ENCODE assay signal across 23 cellular contexts in genomic region chr6:20805027-20805426, GRCh38.
DNase-seq lines count a peak whose midpoint lies in the region; ATAC-seq and TF ChIP-seq lines count a peak whose summit lies in the region.
"Had no signal": no experiment of that assay in that cellular context is flagged by ENCODE, and none has a peak within 500 bp of the region (broad histone marks: within the 10 kb centered on the region; RNA-seq: fewer than 3 reads in every experiment).

No MANE protein-coding gene starts in this region.

- WGBS in mammary epithelial cell (ENCODE audit: low coverage, missing lambda C conversion rate): 100% methylated on average over 1 of the region's 1 CpG

- no peaks in the 10 kb centered on the region for H3K27me3 Mint-ChIP-seq in chondrocyte (ENCODE audit: low read depth)
- H3K27me3 Mint-ChIP-seq: central memory CD8-positive, alpha-beta T cell; IgD-negative memory B cell; natural killer cell treated with Interleukin-12 subunit alpha and Interleukin-12 subunit beta and Interleukin-15 and Interleukin-18, amount 100 ng/mL, for 72 hours; stimulated activated naive CD8-positive, alpha-beta T cell treated with anti-CD3 and anti-CD28 coated beads, Interleukin-15, Interleukin-2, amounts not matched to agents 100 ng/mL and 50 ng/mL, for 24 hours had no signal

- peaks cover 9% of the 10 kb centered on the region for H3K36me3 Mint-ChIP-seq in chondrocyte (ENCODE audit: low read depth)
- H3K36me3 Mint-ChIP-seq in stimulated activated effector memory CD8-positive, alpha-beta T cell treated with anti-CD3 and anti-CD28 coated beads, Interleukin-12 subunit alpha, Interleukin-12 subunit beta, amount 100 ng/mL, for 72 hours: peaks cover 6% of the 10 kb centered on the region

- no TSS peak for BruUV-seq in mammary epithelial cell (replicated peaks; lab: Mats Ljungman, UMichigan)

- no peak overlapping the region for H3K9ac ChIP-seq in mammary epithelial cell (ENCODE audit: insufficient read depth, low read length)

- peaks cover 20% of the 10 kb centered on the region for H3K4me1 Mint-ChIP-seq in chondrocyte (ENCODE audit: low read depth)
- no peaks in the 10 kb centered on the region for H3K4me1 Mint-ChIP-seq in stimulated activated effector memory CD8-positive, alpha-beta T cell treated with anti-CD3 and anti-CD28 coated beads, Interleukin-12 subunit alpha, Interleukin-12 subunit beta, amount 100 ng/mL, for 72 hours
- H3K4me1 Mint-ChIP-seq: CD14-positive monocyte had no signal

- H3K4me1 ChIP-seq in mammary epithelial cell (ENCODE audit: insufficient read depth, low read length) (peaks cover 6% of the 10 kb centered on the region), breast epithelium (peaks cover 0 to 7% of the 10 kb centered on the region in 2 donors)
- H3K4me1 ChIP-seq: upper lobe of right lung had no signal

- H3K27me3 ChIP-seq in mammary epithelial cell (ENCODE audit: insufficient read depth, low read length) (no peaks in the 10 kb centered on the region), breast epithelium (no peaks in the 10 kb centered on the region)
- H3K27me3 ChIP-seq: SJCRH30, upper lobe of right lung had no signal

- no peak overlapping the region for H3K4me2 ChIP-seq in mammary epithelial cell (ENCODE audit: insufficient read depth, low read depth, low read length)

- CTCF ChIA-PET in mammary epithelial cell (lab: Charles Lee; ENCODE audit: low non-redundant PET): no interaction called here

- H3K4me3 ChIP-seq in mammary epithelial cell (replicated peaks in 1 of 3; ENCODE audit: insufficient read depth in 1 of 3, low read depth in 2 of 3, low read length in 3 of 3) (no peak overlapping the region), breast epithelium (no peak overlapping the region)
- H3K4me3 ChIP-seq: SJCRH30, upper lobe of right lung had no signal

- intact Hi-C loops in mammary epithelial cell (cut with micrococcal nuclease): no loop called here
- intact Hi-C loops in breast epithelium (cut with DNase I; ENCODE audit: low total_unique reads): no loop called here

- in situ Hi-C loops in mammary epithelial cell (cut with MboI; ENCODE audit: low sequenced_read_pairs in 2 of 2): no loop called here

- TF ChIP-seq POLR2A in breast epithelium (IDR thresholded peaks at IDR 0.05): no peak

- H3K27ac ChIP-seq in mammary epithelial cell (ENCODE audit: insufficient read depth, low read depth, low read length) (no peak overlapping the region), breast epithelium (no peak overlapping the region)
- H3K27ac ChIP-seq: SJCRH30, upper lobe of right lung had no signal

- H3K27ac Mint-ChIP-seq in chondrocyte (ENCODE audit: unreplicated experiment): peak overlapping the region; percentile 8
- no peak overlapping the region for H3K27ac Mint-ChIP-seq in stimulated activated effector memory CD8-positive, alpha-beta T cell treated with anti-CD3 and anti-CD28 coated beads, Interleukin-12 subunit alpha, Interleukin-12 subunit beta, amount 100 ng/mL, for 72 hours
- H3K27ac Mint-ChIP-seq: CD14-positive monocyte; IgD-negative memory B cell; natural killer cell treated with Interleukin-12 subunit alpha and Interleukin-12 subunit beta and Interleukin-15 and Interleukin-18, amount 100 ng/mL, for 72 hours; stimulated activated naive CD8-positive, alpha-beta T cell treated with anti-CD3 and anti-CD28 coated beads, Interleukin-15, Interleukin-2, amounts not matched to agents 100 ng/mL and 50 ng/mL, for 24 hours; T-helper 2 cell treated with Interferon-gamma antibody and Interleukin-4, amounts not matched to agents 5 μg/mL and 100 μg/mL, for 36 hours had no signal

- H3K9me3 Mint-ChIP-seq in chondrocyte (ENCODE audit: low read depth): peaks cover 12% of the 10 kb centered on the region
- peaks cover 7% of the 10 kb centered on the region for H3K9me3 Mint-ChIP-seq in stimulated activated effector memory CD8-positive, alpha-beta T cell treated with anti-CD3 and anti-CD28 coated beads, Interleukin-12 subunit alpha, Interleukin-12 subunit beta, amount 100 ng/mL, for 72 hours
- H3K9me3 Mint-ChIP-seq: natural killer cell treated with Interleukin-12 subunit alpha and Interleukin-12 subunit beta and Interleukin-15 and Interleukin-18, amount 100 ng/mL, for 72 hours had no signal

- H2AFZ ChIP-seq in mammary epithelial cell (ENCODE audit: low read depth, low read length): peak overlapping the region; percentile 2

- no peaks in the 10 kb centered on the region for H4K20me1 ChIP-seq in mammary epithelial cell (ENCODE audit: insufficient read depth, low read length)

- peak; percentile 65 for ATAC-seq in HG03095 (IDR thresholded peaks at IDR 0.05; ENCODE audit: unreplicated experiment)
- ATAC-seq in stimulated activated effector memory CD8-positive, alpha-beta T cell treated with anti-CD3 and anti-CD28 coated beads, Interleukin-12 subunit alpha, Interleukin-12 subunit beta, amount 100 ng/mL, for 72 hours: peak; percentile 42
- ATAC-seq in HG03457 (IDR thresholded peaks at IDR 0.05; ENCODE audit: unreplicated experiment): no peak
- ATAC-seq in HG03097 (IDR thresholded peaks at IDR 0.05; ENCODE audit: low FRiP score, unreplicated experiment): no peak
- ATAC-seq: activated CD4-positive, CD25-positive, alpha-beta regulatory T cell treated with anti-CD3 and anti-CD28 coated beads, Interleukin-2, amount 50 U/mL, for 24 hours; natural killer cell treated with Interleukin-12 subunit alpha and Interleukin-12 subunit beta and Interleukin-15 and Interleukin-18, amount 100 ng/mL, for 72 hours; upper lobe of right lung had no signal

- dilution Hi-C loops in mammary epithelial cell (cut with HindIII; ENCODE audit: low sequenced_read_pairs): no loop called here

- DNase-seq in mammary epithelial cell (no peak), breast epithelium (ENCODE audit: low spot score in 2 of 2) (no peak), chondrocyte (ENCODE audit: low spot score) (no peak), DMS 273 (lab: John Stamatoyannopoulos, UW; ENCODE audit: unreplicated experiment) (no peak)
- DNase-seq in stimulated activated effector memory CD8-positive, alpha-beta T cell treated with anti-CD3 and anti-CD28 coated beads, Interleukin-12 subunit alpha, Interleukin-12 subunit beta, amount 100 ng/mL, for 72 hours (ENCODE audit: low spot score in 2 of 2): no peak
- DNase-seq: head of caudate nucleus; MV-4-11; NCI-H2029; NCI-H510A; retina; stimulated activated CD4-positive, alpha-beta T cell treated with anti-CD3 and anti-CD28 coated beads, Interleukin-15, amount 100 ng/mL, for 24 hours; upper lobe of right lung had no signal

- TF ChIP-seq CTCF in mammary epithelial cell (conservative IDR thresholded peaks at IDR 0.05 in 1 of 2, IDR thresholded peaks at IDR 0.05 in 1 of 2; ENCODE audit: extremely low read depth in 1 of 2, insufficient read depth in 1 of 2, low read depth in 1 of 2, low read length in 2 of 2): no peak
- TF ChIP-seq CTCF in breast epithelium (IDR thresholded peaks at IDR 0.05): no peak
- no peak for TF ChIP-seq CTCF in chondrocyte (IDR thresholded peaks at IDR 0.05)

- no peak overlapping the region for H3K4me3 Mint-ChIP-seq in chondrocyte (ENCODE audit: unreplicated experiment)
- H3K4me3 Mint-ChIP-seq in stimulated activated effector memory CD8-positive, alpha-beta T cell treated with anti-CD3 and anti-CD28 coated beads, Interleukin-12 subunit alpha, Interleukin-12 subunit beta, amount 100 ng/mL, for 72 hours: no peak overlapping the region
- H3K4me3 Mint-ChIP-seq: CD14-positive monocyte; central memory CD8-positive, alpha-beta T cell; IgD-negative memory B cell; natural killer cell treated with Interleukin-12 subunit alpha and Interleukin-12 subunit beta and Interleukin-15 and Interleukin-18, amount 100 ng/mL, for 72 hours; stimulated activated naive CD8-positive, alpha-beta T cell treated with anti-CD3 and anti-CD28 coated beads, Interleukin-15, Interleukin-2, amounts not matched to agents 100 ng/mL and 50 ng/mL, for 24 hours; T-helper 2 cell treated with Interferon-gamma antibody and Interleukin-4, amounts not matched to agents 5 μg/mL and 100 μg/mL, for 36 hours had no signal

- H3K9me3 ChIP-seq in mammary epithelial cell (replicated peaks; ENCODE audit: insufficient read depth, low read length) (peaks cover 2% of the 10 kb centered on the region), breast epithelium (peaks cover 0 to 7% of the 10 kb centered on the region in 2 donors)
- H3K9me3 ChIP-seq: SJCRH30, upper lobe of right lung had no signal

- H3K36me3 ChIP-seq in mammary epithelial cell (ENCODE audit: insufficient read depth, low read length) (no peaks in the 10 kb centered on the region), breast epithelium (no peaks in the 10 kb centered on the region)
- H3K36me3 ChIP-seq: SJCRH30, upper lobe of right lung had no signal

- H3K79me2 ChIP-seq in mammary epithelial cell (ENCODE audit: insufficient read depth, low read length): no peaks in the 10 kb centered on the region

Comparison
In these comparisons a context has a peak if more than half of its experiments do, and no peak if none do; other contexts are left out.
1. ATAC-seq: peak in HG03095 (single experiment) and stimulated activated effector memory CD8-positive, alpha-beta T cell treated with anti-CD3 and anti-CD28 coated beads, Interleukin-12 subunit alpha, Interleukin-12 subunit beta, amount 100 ng/mL, for 72 hours (single experiment); none in HG03457 (single experiment) and HG03097 (single experiment).